Comparison of ENCODE assay signal across 13 cellular contexts in genomic region chr16:5073771-5074170, GRCh38. TPM values are rescaled to one million over a fixed set of nuclear protein-coding genes. Genes with fewer than 3 reads are reported as not detected.
"Had no signal": no experiment of that assay in that cellular context is flagged by ENCODE, and none has a peak within 500 bp of the region (broad histone marks: within the 10 kb centered on the region; RNA-seq: fewer than 3 reads in every experiment).

No MANE protein-coding gene starts in this region.

RNA-seq across cellular contexts. Expression of gene C16orf89, which starts 8.0 kb away (rescaled TPM):
- total RNA-seq: activated B cell treated with CpG ODN at 0.5 μM for 24 hours; activated CD4-positive, alpha-beta memory T cell treated with anti-CD3 and anti-CD28 coated beads for 36 hours; activated CD4-positive, alpha-beta T cell treated with anti-CD3 and anti-CD28 coated beads, Interleukin-2, amount 10 ng/mL, durations not matched to agents 24 days and 14 days; activated CD8-positive, alpha-beta memory T cell treated with anti-CD3 and anti-CD28 coated beads for 36 hours; activated CD8-positive, alpha-beta T cell treated with anti-CD3 and anti-CD28 coated beads for 36 hours; activated naive CD4-positive, alpha-beta T cell treated with anti-CD3 and anti-CD28 coated beads for 36 hours; activated naive CD4-positive, alpha-beta T cell treated with anti-CD3 and anti-CD28 coated beads, Interleukin-2, amount 50 U/mL, for 72 hours; activated naive CD8-positive, alpha-beta T cell treated with anti-CD3 and anti-CD28 coated beads for 36 hours; activated T-cell treated with anti-CD3 and anti-CD28 coated beads, Interleukin-2, amount 50 U/mL, for 4 hours; activated T-cell treated with anti-CD3 and anti-CD28 coated beads, Interleukin-2, amount 50 U/mL, for 72 hours; activated T-helper 1 cell treated with anti-CD3 and anti-CD28 coated beads, Interleukin-12 subunit alpha, Interleukin-12 subunit beta, Interleukin-2, Interleukin-4 antibody, amounts not matched to agents 30 ng/mL and 10 ng/mL and 1 ng/mL, durations not matched to agents 14 hours and 24 hours and 36 hours; activated T-helper 17 cell treated with anti-CD3 and anti-CD28 coated beads, Interleukin-2, amount 50 U/mL, for 72 hours; astrocyte had no signal
